ENCODE assay signal across 9 cellular contexts in the genomic region with DNA sequence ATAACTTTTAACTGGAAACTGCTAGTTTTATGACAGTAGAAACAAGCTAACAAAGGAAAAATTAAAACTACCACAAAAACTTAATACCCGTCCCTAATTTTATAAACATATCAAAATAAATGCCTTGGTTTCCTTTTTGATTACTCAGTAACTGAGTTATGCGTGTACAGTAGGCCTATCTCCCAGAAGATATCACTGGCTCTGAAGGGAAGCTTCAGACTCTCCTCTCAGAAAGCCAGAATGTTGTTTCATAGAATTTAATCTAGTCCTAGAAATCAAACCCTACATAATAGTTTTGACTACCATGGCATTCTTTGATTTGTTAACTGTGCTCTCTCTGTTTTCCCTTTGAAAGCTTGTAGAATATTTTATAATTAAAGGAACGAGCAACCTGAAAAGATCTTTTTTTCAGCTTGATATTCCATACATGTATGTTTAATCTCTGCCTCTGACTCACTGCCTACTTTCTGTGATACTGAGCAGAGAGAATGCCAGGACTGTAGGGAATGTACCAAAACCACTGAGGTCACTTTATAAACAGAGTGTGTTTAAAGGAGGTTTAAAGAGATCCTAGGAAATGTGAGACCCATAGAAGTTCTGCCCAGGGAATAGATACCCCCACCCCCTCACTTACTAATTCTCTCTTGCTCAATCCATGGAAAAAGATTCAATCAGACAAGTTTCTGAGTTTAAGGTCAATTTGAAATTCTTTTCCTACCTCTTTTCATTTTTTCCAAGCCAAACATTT.
DNase-seq lines count a peak whose midpoint lies in the region; ATAC-seq and TF ChIP-seq lines count a peak whose summit lies in the region.
"Had no signal": no experiment of that assay in that cellular context is flagged by ENCODE, and none has a peak within 500 bp of the region (broad histone marks: within the 10 kb centered on the region; RNA-seq: fewer than 3 reads in every experiment).

No MANE protein-coding gene starts in this region.

- H3K9me3 ChIP-seq in heart left ventricle: no peaks in the 10 kb centered on the region

- peaks cover 6% of the 10 kb centered on the region; the same call in 1 of the 2 replicates for H3K9me3 Mint-ChIP-seq in WTC11
- H3K9me3 Mint-ChIP-seq in effector memory CD8-positive, alpha-beta T cell: peaks cover 4 to 10% of the 10 kb centered on the region in 2 donors
- no peaks in the 10 kb centered on the region for H3K9me3 Mint-ChIP-seq in stimulated activated naive B cell treated with anti-CD40 and anti-IgM and Interleukin-4, amounts not matched to agents 10 μg/mL and 1 μg/mL and 100 μg/mL, for 72 hours

- peak overlapping the region; percentile 59 for H3K27ac Mint-ChIP-seq in WTC11
- no peak overlapping the region for H3K27ac Mint-ChIP-seq in effector memory CD8-positive, alpha-beta T cell
- H3K27ac Mint-ChIP-seq in stimulated activated naive B cell treated with anti-CD40 and anti-IgM and Interleukin-4, amounts not matched to agents 10 μg/mL and 1 μg/mL and 100 μg/mL, for 72 hours: no peak overlapping the region

- H3K27ac ChIP-seq in heart left ventricle: peak overlapping the region in 8 of 12 donors; percentile 19 to 72 (median 62)

- no peaks in the 10 kb centered on the region for H3K36me3 ChIP-seq in heart left ventricle

- intact Hi-C loops in heart left ventricle (cut with DNase I): no loop called here

- WGBS in heart left ventricle, 4 donors: 32 to 42% (median 35%) methylated on average over 3 of the region's 3 CpGs

- no peak for ATAC-seq in WTC11
- peak; percentile 55 to 78 (median 72) for ATAC-seq in heart left ventricle
- no peak for ATAC-seq in effector memory CD8-positive, alpha-beta T cell (replicated peaks)
- ATAC-seq in stimulated activated naive B cell treated with anti-CD40 and anti-IgM and Interleukin-4, amounts not matched to agents 10 μg/mL and 1 μg/mL and 100 μg/mL, for 72 hours (replicated peaks): no peak

- peaks cover 56% of the 10 kb centered on the region for H3K4me1 Mint-ChIP-seq in WTC11
- H3K4me1 Mint-ChIP-seq in effector memory CD8-positive, alpha-beta T cell (ENCODE audit: low read depth in 2 of 2): no peaks in the 10 kb centered on the region
- H3K4me1 Mint-ChIP-seq in stimulated activated naive B cell treated with anti-CD40 and anti-IgM and Interleukin-4, amounts not matched to agents 10 μg/mL and 1 μg/mL and 100 μg/mL, for 72 hours: no peaks in the 10 kb centered on the region

- TF ChIP-seq CTCF in WTC11 (IDR thresholded peaks at IDR 0.05) (no peak), heart left ventricle (IDR thresholded peaks at IDR 0.05) (no peak)

- no peak overlapping the region for H3K4me3 Mint-ChIP-seq in WTC11
- H3K4me3 Mint-ChIP-seq in effector memory CD8-positive, alpha-beta T cell: no peak overlapping the region
- no peak overlapping the region for H3K4me3 Mint-ChIP-seq in stimulated activated naive B cell treated with anti-CD40 and anti-IgM and Interleukin-4, amounts not matched to agents 10 μg/mL and 1 μg/mL and 100 μg/mL, for 72 hours

- H3K36me3 Mint-ChIP-seq in WTC11: peaks cover 4% of the 10 kb centered on the region
- H3K36me3 Mint-ChIP-seq in effector memory CD8-positive, alpha-beta T cell (ENCODE audit: insufficient read depth): no peaks in the 10 kb centered on the region
- no peaks in the 10 kb centered on the region for H3K36me3 Mint-ChIP-seq in stimulated activated naive B cell treated with anti-CD40 and anti-IgM and Interleukin-4, amounts not matched to agents 10 μg/mL and 1 μg/mL and 100 μg/mL, for 72 hours

- DNase-seq in ELR (ENCODE audit: low read depth) (peak; percentile 98), WTC11 (ENCODE audit: low spot score) (no peak), heart left ventricle (no peak), pulmonary artery endothelial cell (ENCODE audit: low read depth, low spot score) (peak; percentile 82), NCI-H1436 (lab: John Stamatoyannopoulos, UW) (no peak)
- DNase-seq in effector memory CD8-positive, alpha-beta T cell: no peak
- DNase-seq in activated CD8-positive, alpha-beta memory T cell treated with anti-CD3 and anti-CD28 coated beads, Interleukin-2, amount 50 U/mL, for 4 hours: no peak
- no peak for DNase-seq in stimulated activated naive B cell treated with anti-CD40 and anti-IgM and Interleukin-4, amounts not matched to agents 10 μg/mL and 1 μg/mL and 100 μg/mL, for 72 hours
- DNase-seq: NCI-H1417 had no signal

- no peak overlapping the region for H3K4me3 ChIP-seq in heart left ventricle

- CTCF ChIA-PET in WTC11 (lab: Charles Lee): no interaction called here

- no peak for TF ChIP-seq POLR2A in heart left ventricle (IDR thresholded peaks at IDR 0.05)

- no peaks in the 10 kb centered on the region for H3K27me3 ChIP-seq in heart left ventricle

- POLR2A ChIA-PET in WTC11 (lab: Charles Lee): no interaction called here

- H3K27me3 Mint-ChIP-seq in WTC11 (ENCODE audit: low read depth): no peaks in the 10 kb centered on the region
- H3K27me3 Mint-ChIP-seq in effector memory CD8-positive, alpha-beta T cell: no peaks in the 10 kb centered on the region
- peaks cover 0 to 9% of the 10 kb centered on the region in 2 donors for H3K27me3 Mint-ChIP-seq in stimulated activated naive B cell treated with anti-CD40 and anti-IgM and Interleukin-4, amounts not matched to agents 10 μg/mL and 1 μg/mL and 100 μg/mL, for 72 hours

- peaks cover 0 to 47% (median 17%) of the 10 kb centered on the region in 12 donors for H3K4me1 ChIP-seq in heart left ventricle

TF ChIP-seq in WTC11, 78 proteins besides CTCF, POLR2A, EP300 and RAD21 (continues in another document):
- TF ChIP-seq ZNF281 (CRISPR knock-in tag; IDR thresholded peaks at IDR 0.05) (no peak), ZBTB43 (CRISPR knock-in tag; IDR thresholded peaks at IDR 0.05) (no peak), TEAD1 (CRISPR knock-in tag; IDR thresholded peaks at IDR 0.05) (no peak), ZNF671 (CRISPR knock-in tag; IDR thresholded peaks at IDR 0.05) (no peak), HMGA2 (CRISPR knock-in tag; IDR thresholded peaks at IDR 0.05) (no peak), NR1H2 (CRISPR knock-in tag; IDR thresholded peaks at IDR 0.05) (no peak), GTF2I (CRISPR knock-in tag; conservative IDR thresholded peaks at IDR 0.05) (no peak), MYBL2 (CRISPR knock-in tag; IDR thresholded peaks at IDR 0.05) (no peak), E2F5 (CRISPR knock-in tag; IDR thresholded peaks at IDR 0.05) (no peak), RORB (CRISPR knock-in tag; IDR thresholded peaks at IDR 0.05) (no peak)
- TF ChIP-seq, protein P1, sequence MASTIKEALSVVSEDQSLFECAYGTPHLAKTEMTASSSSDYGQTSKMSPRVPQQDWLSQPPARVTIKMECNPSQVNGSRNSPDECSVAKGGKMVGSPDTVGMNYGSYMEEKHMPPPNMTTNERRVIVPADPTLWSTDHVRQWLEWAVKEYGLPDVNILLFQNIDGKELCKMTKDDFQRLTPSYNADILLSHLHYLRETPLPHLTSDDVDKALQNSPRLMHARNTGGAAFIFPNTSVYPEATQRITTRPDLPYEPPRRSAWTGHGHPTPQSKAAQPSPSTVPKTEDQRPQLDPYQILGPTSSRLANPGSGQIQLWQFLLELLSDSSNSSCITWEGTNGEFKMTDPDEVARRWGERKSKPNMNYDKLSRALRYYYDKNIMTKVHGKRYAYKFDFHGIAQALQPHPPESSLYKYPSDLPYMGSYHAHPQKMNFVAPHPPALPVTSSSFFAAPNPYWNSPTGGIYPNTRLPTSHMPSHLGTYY (CRISPR knock-in tag; IDR thresholded peaks at IDR 0.05): no peak

Comparison
In these comparisons a context has a peak if more than half of its experiments do, and no peak if none do; other contexts are left out.
1. DNase-seq: peak in ELR (single experiment) and pulmonary artery endothelial cell (single experiment); none in WTC11 (single experiment), heart left ventricle (0 of 5), NCI-H1436 (single experiment), effector memory CD8-positive, alpha-beta T cell (0 of 3), activated CD8-positive, alpha-beta memory T cell treated with anti-CD3 and anti-CD28 coated beads, Interleukin-2, amount 50 U/mL, for 4 hours (single experiment) and stimulated activated naive B cell treated with anti-CD40 and anti-IgM and Interleukin-4, amounts not matched to agents 10 μg/mL and 1 μg/mL and 100 μg/mL, for 72 hours (single experiment).
2. ATAC-seq: peak in heart left ventricle (4 of 4); none in WTC11 (single experiment), effector memory CD8-positive, alpha-beta T cell (single experiment) and stimulated activated naive B cell treated with anti-CD40 and anti-IgM and Interleukin-4, amounts not matched to agents 10 μg/mL and 1 μg/mL and 100 μg/mL, for 72 hours (0 of 2).